Comparison of ENCODE assay signal across 16 cellular contexts in genomic region chr1:198380275-198380674, GRCh38.
A peak's percentile ranks its signal among the peaks of the same experiment; 100 is the strongest.
DNase-seq lines count a peak whose midpoint lies in the region; ATAC-seq and TF ChIP-seq lines count a peak whose summit lies in the region.
"Had no signal": no experiment of that assay in that cellular context is flagged by ENCODE, and none has a peak within 500 bp of the region (broad histone marks: within the 10 kb centered on the region; RNA-seq: fewer than 3 reads in every experiment).

No MANE protein-coding gene starts in this region.

- TF ChIP-seq RAD21 in SK-N-SH (IDR thresholded peaks at IDR 0.05; ENCODE audit: low read length) = no peak

- no peak for TF ChIP-seq EP300 in SK-N-SH (IDR thresholded peaks at IDR 0.05; ENCODE audit: borderline replicate concordance in 1 of 2, low read depth in 1 of 2, low read length in 1 of 2)

- H3K36me3 Mint-ChIP-seq in activated naive CD8-positive, alpha-beta T cell treated with anti-CD3 and anti-CD28 coated beads for 36 hours = peaks cover 3% of the 10 kb centered on the region
- no peaks in the 10 kb centered on the region for H3K36me3 Mint-ChIP-seq in activated naive CD8-positive, alpha-beta T cell treated with anti-CD3 and anti-CD28 coated beads, Interleukin-2, amount 50 U/mL, for 24 hours (ENCODE audit: low read depth)

- no peaks in the 10 kb centered on the region for H3K79me2 ChIP-seq in SK-N-SH (ENCODE audit: insufficient read depth)

- no peak for DNase-seq in SK-N-SH
- no peak for DNase-seq in activated naive CD8-positive, alpha-beta T cell treated with anti-CD3 and anti-CD28 coated beads for 36 hours
- DNase-seq in activated naive CD8-positive, alpha-beta T cell treated with anti-CD3 and anti-CD28 coated beads, Interleukin-2, amount 50 U/mL, for 24 hours = no peak
- DNase-seq in SK-N-MC (ENCODE audit: low read depth, low spot score) = no peak
- no peak for DNase-seq in hepatic stellate cell (ENCODE audit: low spot score)
- DNase-seq in NCI-H748 treated with DMSO at 0.1 percent for 48 hours (lab: John Stamatoyannopoulos, UW) = no peak
- DNase-seq in NCI-H526 treated with DMSO at 0.1 percent for 48 hours (lab: John Stamatoyannopoulos, UW) = no peak
- DNase-seq: AML-193; Caco-2; CD8-positive, alpha-beta memory T cell; DMS53; H7 had no signal

- H3K36me3 ChIP-seq in SK-N-SH (replicated peaks in 1 of 2; ENCODE audit: control insufficient read depth in 1 of 2, insufficient read depth in 2 of 2, low read length in 1 of 2) = peaks cover 0 to 4% of the 10 kb centered on the region in 2 experiments
- H3K36me3 ChIP-seq in SK-N-MC (ENCODE audit: insufficient read depth, low read length) = no peaks in the 10 kb centered on the region
- H3K36me3 ChIP-seq: BLaER1 had no signal

- H3F3A ChIP-seq in SK-N-SH (replicated peaks; ENCODE audit: insufficient read depth) = no peaks in the 10 kb centered on the region

- CTCF ChIA-PET in SK-N-SH (lab: Yijun Ruan, JAX) = no interaction called here

- H3K4me1 ChIP-seq in SK-N-SH (ENCODE audit: control insufficient read depth in 1 of 2, insufficient read depth in 2 of 2, low read depth in 1 of 2, low read length in 1 of 2) = peaks cover 0 to 6% of the 10 kb centered on the region in 2 experiments; a peak in 1 of 4 replicates
- H3K4me1 ChIP-seq: Caco-2 had no signal

- TF ChIP-seq CTCF in SK-N-SH (IDR thresholded peaks at IDR 0.05) = no peak

- peaks cover 16% of the 10 kb centered on the region for H3K4me1 Mint-ChIP-seq in activated naive CD8-positive, alpha-beta T cell treated with anti-CD3 and anti-CD28 coated beads for 36 hours
- peaks cover 14% of the 10 kb centered on the region for H3K4me1 Mint-ChIP-seq in activated naive CD8-positive, alpha-beta T cell treated with anti-CD3 and anti-CD28 coated beads, Interleukin-2, amount 50 U/mL, for 24 hours
- H3K4me1 Mint-ChIP-seq: GM23338 had no signal

- no peak for ATAC-seq in SK-N-SH treated with all-trans-retinoic acid at 6 μM for 48 hours
- ATAC-seq in activated naive CD8-positive, alpha-beta T cell treated with anti-CD3 and anti-CD28 coated beads, Interleukin-2, amount 50 U/mL, for 24 hours = no peak
- ATAC-seq: GM23338 had no signal

- no peaks in the 10 kb centered on the region for H4K20me1 ChIP-seq in SK-N-SH (ENCODE audit: insufficient read depth)
- H4K20me1 ChIP-seq: BLaER1 had no signal

- H3K9me3 Mint-ChIP-seq in activated naive CD8-positive, alpha-beta T cell treated with anti-CD3 and anti-CD28 coated beads for 36 hours = peaks cover 9% of the 10 kb centered on the region
- H3K9me3 Mint-ChIP-seq in activated naive CD8-positive, alpha-beta T cell treated with anti-CD3 and anti-CD28 coated beads, Interleukin-2, amount 50 U/mL, for 24 hours = peaks cover 12% of the 10 kb centered on the region
- H3K9me3 Mint-ChIP-seq: GM23338 had no signal

- peak overlapping the region; percentile 7 for H3K27ac Mint-ChIP-seq in activated naive CD8-positive, alpha-beta T cell treated with anti-CD3 and anti-CD28 coated beads for 36 hours
- no peak overlapping the region for H3K27ac Mint-ChIP-seq in activated naive CD8-positive, alpha-beta T cell treated with anti-CD3 and anti-CD28 coated beads, Interleukin-2, amount 50 U/mL, for 24 hours
- H3K27ac Mint-ChIP-seq: GM23338 had no signal

- H2AFZ ChIP-seq in SK-N-SH (ENCODE audit: low read depth) = peak overlapping the region; percentile 45
- H2AFZ ChIP-seq: GM23338 had no signal

- H3K4me3 Mint-ChIP-seq in activated naive CD8-positive, alpha-beta T cell treated with anti-CD3 and anti-CD28 coated beads for 36 hours = no peak overlapping the region
- H3K4me3 Mint-ChIP-seq in activated naive CD8-positive, alpha-beta T cell treated with anti-CD3 and anti-CD28 coated beads, Interleukin-2, amount 50 U/mL, for 24 hours = no peak overlapping the region
- H3K4me3 Mint-ChIP-seq: GM23338 had no signal

- H3K9me3 ChIP-seq in SK-N-SH (no peaks in the 10 kb centered on the region), SK-N-MC (ENCODE audit: low read depth, low read length) (0 out of 2 replicates have a peak, but pooled peaks cover 5% of the 10 kb centered on the region)
- H3K9me3 ChIP-seq: BLaER1, Caco-2 had no signal

- H3K9ac ChIP-seq in SK-N-SH (no peak overlapping the region), SK-N-MC (ENCODE audit: insufficient read length) (no peak overlapping the region)
- H3K9ac ChIP-seq: BLaER1 had no signal

- H3K9me2 ChIP-seq in SK-N-SH = no peaks in the 10 kb centered on the region

- H3K27ac ChIP-seq in SK-N-SH (ENCODE audit: low read depth in 2 of 2, low read length in 1 of 2) (no peak overlapping the region), SK-N-MC (peak overlapping the region; percentile 81; the same call in 1 of the 2 replicates)
- H3K27ac ChIP-seq: 22Rv1, BLaER1 had no signal

- no peak overlapping the region for H3K4me2 ChIP-seq in SK-N-SH
- H3K4me2 ChIP-seq: BLaER1, GM23338 had no signal

- H3K27me3 Mint-ChIP-seq in activated naive CD8-positive, alpha-beta T cell treated with anti-CD3 and anti-CD28 coated beads for 36 hours = no peaks in the 10 kb centered on the region
- no peaks in the 10 kb centered on the region for H3K27me3 Mint-ChIP-seq in activated naive CD8-positive, alpha-beta T cell treated with anti-CD3 and anti-CD28 coated beads, Interleukin-2, amount 50 U/mL, for 24 hours
- H3K27me3 Mint-ChIP-seq: CD8-positive, alpha-beta memory T cell had no signal

- H3K27me3 ChIP-seq in SK-N-SH (ENCODE audit: insufficient read depth) = no peaks in the 10 kb centered on the region
- H3K27me3 ChIP-seq: BLaER1 had no signal

- POLR2A ChIA-PET in SK-N-SH (lab: Yijun Ruan, JAX) = no interaction called here

- H3K4me3 ChIP-seq in SK-N-SH (ENCODE audit: low read depth in 2 of 2, low read length in 1 of 2) (no peak overlapping the region), SK-N-MC (no peak overlapping the region)
- H3K4me3 ChIP-seq: BLaER1, GM23338 had no signal

TF ChIP-seq in SK-N-SH, 30 proteins besides CTCF, POLR2A, EP300 and RAD21:
- no peak for TF ChIP-seq TCF12 (IDR thresholded peaks at IDR 0.05)
- TF ChIP-seq RXRA (IDR thresholded peaks at IDR 0.05; ENCODE audit: borderline replicate concordance, low read depth) = no peak
- no peak for TF ChIP-seq RCOR1 (IDR thresholded peaks at IDR 0.05; ENCODE audit: low read length)
- TF ChIP-seq SIN3A (IDR thresholded peaks at IDR 0.05; ENCODE audit: borderline replicate concordance, low read depth, low read length) = no peak

TF ChIP-seq in SK-N-SH treated with all-trans-retinoic acid at 6 μM for 48 hours, 23 proteins besides CTCF, POLR2A, EP300 and RAD21:
- TF ChIP-seq ZNF8 (CRISPR knock-in tag; IDR thresholded peaks at IDR 0.05) = no peak
- no peak for TF ChIP-seq ESRRG (CRISPR knock-in tag; IDR thresholded peaks at IDR 0.05)
- TF ChIP-seq TSHZ2 (CRISPR knock-in tag; IDR thresholded peaks at IDR 0.05) = no peak
TF ChIP-seq in SK-N-SH treated with all-trans-retinoic acid at 6 μM for 48 hours: peak in this region for 0.
